ENCODE assay signal across 14 cellular contexts in the genomic region with DNA sequence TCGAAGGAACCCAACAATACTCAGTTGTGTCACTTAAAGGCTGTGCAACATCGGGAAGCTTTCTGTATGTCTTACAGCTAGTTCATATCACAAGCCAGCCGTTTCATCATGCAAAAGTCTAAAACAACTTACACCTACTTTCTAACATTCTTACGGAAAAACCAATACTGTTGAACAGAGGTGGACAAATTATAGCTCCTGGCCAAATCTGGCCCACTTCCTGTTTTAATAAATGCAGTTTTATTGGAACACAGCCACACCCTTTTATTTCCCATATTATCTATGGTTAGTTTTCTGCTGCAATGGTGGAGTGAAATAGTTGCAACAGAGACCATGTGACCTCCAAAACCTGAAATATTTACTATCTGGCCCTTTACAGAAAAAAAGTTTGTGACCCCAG. TPM values are rescaled to one million over a fixed set of nuclear protein-coding genes. Genes with fewer than 3 reads are reported as not detected.
DNase-seq lines count a peak whose midpoint lies in the region; ATAC-seq, FAIRE-seq and TF ChIP-seq lines count a peak whose summit lies in the region.
"Had no signal": no experiment of that assay in that cellular context is flagged by ENCODE, and none has a peak within 500 bp of the region (broad histone marks: within the 10 kb centered on the region; RNA-seq: fewer than 3 reads in every experiment).

No MANE protein-coding gene starts in this region.

- H3K4me2 ChIP-seq in GM12878 (ENCODE audit: control insufficient read depth, insufficient read depth): no peak overlapping the region

- peaks cover 0 to 7% (median 0%) of the 10 kb centered on the region in 3 donors for H3K36me3 Mint-ChIP-seq in immature natural killer cell

- RAD21 ChIA-PET in GM12878 (lab: Charles Lee; ENCODE audit: unreplicated experiment): interaction anchor here (0.9 to 1.4 kb wide), 2 partner anchors 44 to 85 kb away, joined by 3 read pairs; no protein-coding TSS in a partner anchor

- DNase-seq in GM12891 (ENCODE audit: insufficient read length, low spot score): no peak
- DNase-seq in MV-4-11 (lab: John Stamatoyannopoulos, UW): peak; percentile 16
- no peak for DNase-seq in GM12878 (ENCODE audit: low read depth, low spot score)
- no peak for DNase-seq in gastrocnemius medialis
- no peak for DNase-seq in immature natural killer cell
- DNase-seq in SW480 (ENCODE audit: low spot score): no peak
- DNase-seq: ACHN; CD4-positive, CD25-positive, alpha-beta regulatory T cell; GF-D8; GM23248; H7; IMR-90 had no signal

- BruUV-seq in GM12878 (replicated peaks; lab: Mats Ljungman, UMichigan): no TSS peak

- FAIRE-seq in GM12891 (lab: Jason Lieb, UNC) (peak; percentile 9), GM12878 (lab: Jason Lieb, UNC) (no peak)

- no peak for TF ChIP-seq RAD21 in GM12878 (IDR thresholded peaks at IDR 0.05; ENCODE audit: insufficient read depth, low read depth, low read length)

- H2AFZ ChIP-seq in GM12878 (ENCODE audit: control insufficient read depth, low read depth, low read length): no peak overlapping the region
- H2AFZ ChIP-seq: GM23248 had no signal

- peaks cover 0 to 4% (median 0%) of the 10 kb centered on the region in 3 donors for H3K27me3 Mint-ChIP-seq in immature natural killer cell (ENCODE audit: low read depth in 3 of 3)
- H3K27me3 Mint-ChIP-seq: CD4-positive, CD25-positive, alpha-beta regulatory T cell had no signal

- H3K36me3 ChIP-seq in HEK293 (ENCODE audit: control insufficient read depth in 2 of 2, insufficient read depth in 1 of 2, low read length in 2 of 2): no peaks in the 10 kb centered on the region
- no peaks in the 10 kb centered on the region for H3K36me3 ChIP-seq in GM12878 (ENCODE audit: control insufficient read depth in 2 of 2, insufficient read depth in 2 of 2, low read length in 1 of 2)
- H3K36me3 ChIP-seq in gastrocnemius medialis: no peaks in the 10 kb centered on the region
- H3K36me3 ChIP-seq: BLaER1 treated with 17β-estradiol and CSF1 and Interleukin-3, amounts not matched to agents 10 nM and 100 nM had no signal

- H3K79me2 ChIP-seq in GM12878 (ENCODE audit: control insufficient read depth, insufficient read depth, low read length): no peaks in the 10 kb centered on the region

- no peaks in the 10 kb centered on the region for H3K27me3 ChIP-seq in GM12878 (replicated peaks in 1 of 2; ENCODE audit: control insufficient read depth in 2 of 2, insufficient read depth in 2 of 2, low read length in 1 of 2)
- no peaks in the 10 kb centered on the region for H3K27me3 ChIP-seq in gastrocnemius medialis
- H3K27me3 ChIP-seq: BLaER1 treated with 17β-estradiol and CSF1 and Interleukin-3, amounts not matched to agents 10 nM and 100 nM had no signal

- H3K27ac Mint-ChIP-seq in immature natural killer cell: no peak overlapping the region
- H3K27ac Mint-ChIP-seq: CD4-positive, CD25-positive, alpha-beta regulatory T cell had no signal

- in situ Hi-C loops in GM12878 (cut with MboI) (loop anchor here (25.0 kb wide), 1 partner anchor 185 kb away; no protein-coding TSS in a partner anchor), gastrocnemius medialis (cut with MboI; ENCODE audit: low sequenced_read_pairs in 4 of 4) (no loop called here)

- TF ChIP-seq POLR2A in GM12891 (IDR thresholded peaks at IDR 0.05; ENCODE audit: low read depth, low read length) (no peak), GM12878 (IDR thresholded peaks at IDR 0.05; ENCODE audit: low read depth, low read length) (no peak), gastrocnemius medialis (IDR thresholded peaks at IDR 0.05) (no peak)

- H3K4me1 ChIP-seq in HEK293 (ENCODE audit: control insufficient read depth, insufficient read depth, low read length) (no peaks in the 10 kb centered on the region), GM12878 (ENCODE audit: control insufficient read depth, insufficient read depth, low read length) (peaks cover 29% of the 10 kb centered on the region), gastrocnemius medialis (no peaks in the 10 kb centered on the region)

- POLR2A ChIA-PET in HEK293 (lab: Yijun Ruan, JAX): no interaction called here
- POLR2A ChIA-PET in GM12878 (lab: Charles Lee): interaction anchor here (0.6 to 1.0 kb wide), 2 partner anchors 206 to 743 kb away, joined by 3 read pairs; no protein-coding TSS in a partner anchor

- no peak for ATAC-seq in GM12878
- no peak for ATAC-seq in gastrocnemius medialis

- intact Hi-C loops in GM12878 (cut with micrococcal nuclease; ENCODE audit: unreplicated experiment): loop anchor here (1.0 to 5.0 kb wide), 3 partner anchors 44 to 195 kb away; no protein-coding TSS in a partner anchor
- intact Hi-C loops in gastrocnemius medialis (cut with DNase I; ENCODE audit: low total_unique reads): no loop called here

- peaks cover 7 to 11% of the 10 kb centered on the region in 2 donors for H3K4me1 Mint-ChIP-seq in immature natural killer cell

- SMC1A ChIA-PET in GM12878 (lab: Charles Lee; ENCODE audit: uncharacterized antibody, unreplicated experiment): interaction anchor here (0.7 kb wide), 1 partner anchor 15 kb away, joined by 3 read pairs; no protein-coding TSS in a partner anchor

- no peak overlapping the region for H3K4me3 Mint-ChIP-seq in immature natural killer cell
- H3K4me3 Mint-ChIP-seq: CD4-positive, CD25-positive, alpha-beta regulatory T cell had no signal

- WGBS in GM12878 (ENCODE audit: insufficient coverage, insufficient replicate concordance, low lambda C conversion rate, missing lambda C conversion rate): 96% methylated on average over 4 of the region's 4 CpGs

- H3K9me3 Mint-ChIP-seq in immature natural killer cell: no peaks in the 10 kb centered on the region
- H3K9me3 Mint-ChIP-seq: CD4-positive, CD25-positive, alpha-beta regulatory T cell had no signal

- H3K9me3 ChIP-seq in HEK293 (ENCODE audit: control insufficient read depth, insufficient read depth, low read depth, low read length) (no peaks in the 10 kb centered on the region), GM12878 (replicated peaks; ENCODE audit: control insufficient read depth, insufficient read depth, low read length) (peaks cover 4% of the 10 kb centered on the region; the same call in 2 of the 3 replicates), gastrocnemius medialis (no peaks in the 10 kb centered on the region)

- TF ChIP-seq EP300 in GM12878 (IDR thresholded peaks at IDR 0.05; ENCODE audit: borderline replicate concordance in 1 of 2, control insufficient read depth in 1 of 2, low read depth in 2 of 2, low read length in 2 of 2): no peak

- H3K9ac ChIP-seq in GM12878 (ENCODE audit: control insufficient read depth, insufficient read depth, low read length): no peak overlapping the region
- H3K9ac ChIP-seq: BLaER1 treated with 17β-estradiol and CSF1 and Interleukin-3, amounts not matched to agents 10 nM and 100 nM; GM23248 had no signal

- no peak for TF ChIP-seq CTCF in HEK293 (tag by site-specific recombination; IDR thresholded peaks at IDR 0.05)
- no peak for TF ChIP-seq CTCF in GM12878 (IDR thresholded peaks at IDR 0.05 in 2 of 3, conservative IDR thresholded peaks at IDR 0.05 in 1 of 3; ENCODE audit: control insufficient read depth in 2 of 3, extremely low read depth in 1 of 3, insufficient read depth in 1 of 3, low read depth in 3 of 3, low read length in 3 of 3)
- TF ChIP-seq CTCF in gastrocnemius medialis (IDR thresholded peaks at IDR 0.05 in 4 of 5, conservative IDR thresholded peaks at IDR 0.05 in 1 of 5): no peak

- H3K27ac ChIP-seq in HEK293 (ENCODE audit: extremely low read depth, low read depth, low read length): no peak overlapping the region
- H3K27ac ChIP-seq in GM12878 (ENCODE audit: control insufficient read depth, insufficient read depth): no peak overlapping the region
- no peak overlapping the region for H3K27ac ChIP-seq in gastrocnemius medialis
- H3K27ac ChIP-seq: BLaER1 treated with 17β-estradiol and CSF1 and Interleukin-3, amounts not matched to agents 10 nM and 100 nM; GM23248 had no signal

- CTCF ChIA-PET in HEK293 (lab: Yijun Ruan, JAX): interaction anchor here (1.2 kb wide), 1 partner anchor 83 kb away, joined by 3 read pairs; no protein-coding TSS in a partner anchor
- CTCF ChIA-PET in GM12878 (lab: Yijun Ruan, JAX): interaction anchor here (0.6 kb wide), 2 partner anchors 20 to 42 kb away, joined by 3 read pairs; no protein-coding TSS in a partner anchor

- H3K4me3 ChIP-seq in HEK293 (ENCODE audit: low read depth, low read length): no peak overlapping the region
- H3K4me3 ChIP-seq in GM12878: no peak overlapping the region
- no peak overlapping the region for H3K4me3 ChIP-seq in gastrocnemius medialis
- H3K4me3 ChIP-seq: BLaER1 treated with 17β-estradiol and CSF1 and Interleukin-3, amounts not matched to agents 10 nM and 100 nM; GM23248 had no signal

- no peaks in the 10 kb centered on the region for H4K20me1 ChIP-seq in GM12878 (ENCODE audit: control insufficient read depth, insufficient read depth)
- H4K20me1 ChIP-seq: BLaER1 treated with 17β-estradiol and CSF1 and Interleukin-3, amounts not matched to agents 10 nM and 100 nM had no signal

TF ChIP-seq in GM12891, 5 proteins besides CTCF, POLR2A, EP300 and RAD21 (continues in another document):
- TF ChIP-seq SPI1 (IDR thresholded peaks at IDR 0.05; ENCODE audit: low read depth, low read length): peak; percentile 54

TF ChIP-seq in GM12878, 131 proteins besides CTCF, POLR2A, EP300 and RAD21 (continues in another document):
- peak; percentile 28; the same call in 1 of the 2 replicates for TF ChIP-seq SPI1 (IDR thresholded peaks at IDR 0.05; ENCODE audit: borderline replicate concordance, insufficient read depth, low read depth, low read length)

RNA-seq across cellular contexts. Expression of a gene that starts 46.6 kb away (rescaled TPM):
- polyA plus RNA-seq in GM12891 (2012; ENCODE audit: low read depth, missing spikeins): 18.5 TPM
- 60.0 and 65.9 TPM in 2 replicates for total RNA-seq in GM12878 (2013; cell fraction: nucleolus; rRNA removed)
- total RNA-seq in GM12878 (2014; rRNA removed) (16.1 TPM in 2 replicates), GM12878 (2014; rRNA removed; fragmentation: Illumina TruSeq; extraction: Trizol) (21.8 and 23.2 TPM in 2 replicates), GM12878 (2021) (21.3 and 22.4 TPM in 2 replicates), gastrocnemius medialis (under 1 TPM in 3 of 4 donors, not detected in 1; 0.13 to 0.16 (median 0.15) TPM)
- 16.0 TPM for polyA plus RNA-seq in GM12878 (2011; ENCODE audit: low read depth)
- polyA plus RNA-seq in GM12878 (2011; rRNA removed) (20.3 and 20.7 TPM in 2 replicates), GM12878 (2014; fragmentation: Illumina TruSeq; extraction: Trizol) (25.2 and 32.5 TPM in 2 replicates), GM12878 (2014; fragmentation: Nextera tagmentation; extraction: Ambion mirVana) (10 to 100 TPM in 1 of 2 experiments, 1 to 10 TPM in 1; 7.0 to 10.3 TPM), GM12878 (2014; rRNA removed) (15.5 and 17.9 TPM in 2 replicates), GM12878 (2016; fragmentation: Nextera tagmentation; extraction: Ambion mirVana) (10 to 100 TPM; 24.1 to 29.8 TPM), immature natural killer cell (under 1 TPM in 1 of 3 donors, not detected in 2; 0.24 TPM)
- polyA plus RNA-seq in GM12878 (2011; cell fraction: cytosol; rRNA removed): 17.6 and 27.0 TPM in 2 replicates
- polyA plus RNA-seq in GM12878 (2011; cell fraction: nucleus; rRNA removed): 26.4 and 28.1 TPM in 2 replicates
- 16.1 and 21.0 TPM in 2 replicates for polyA plus RNA-seq in GM12878 (2012)
- polyA minus RNA-seq in GM12878 (2011; rRNA and poly(A)+ RNA removed): 30.4 and 34.2 TPM in 2 replicates
- polyA minus RNA-seq in GM12878 (2011; cell fraction: cytosol; rRNA and poly(A)+ RNA removed): 12.0 and 13.7 TPM in 2 replicates
- 34.0 and 50.9 TPM in 2 replicates for polyA minus RNA-seq in GM12878 (2011; cell fraction: nucleus; rRNA and poly(A)+ RNA removed)

Comparison
In these comparisons a context has a peak if more than half of its experiments do, and no peak if none do; other contexts are left out.
1. RNA of a gene that starts 46.6 kb away (total RNA-seq): 16.1 to 65.9 TPM in GM12878; 0.13 to 0.16 TPM in gastrocnemius medialis; every median in the first group is over 10 times any median in the second.